ENCODE assay signal across 24 cellular contexts in the genomic region with DNA sequence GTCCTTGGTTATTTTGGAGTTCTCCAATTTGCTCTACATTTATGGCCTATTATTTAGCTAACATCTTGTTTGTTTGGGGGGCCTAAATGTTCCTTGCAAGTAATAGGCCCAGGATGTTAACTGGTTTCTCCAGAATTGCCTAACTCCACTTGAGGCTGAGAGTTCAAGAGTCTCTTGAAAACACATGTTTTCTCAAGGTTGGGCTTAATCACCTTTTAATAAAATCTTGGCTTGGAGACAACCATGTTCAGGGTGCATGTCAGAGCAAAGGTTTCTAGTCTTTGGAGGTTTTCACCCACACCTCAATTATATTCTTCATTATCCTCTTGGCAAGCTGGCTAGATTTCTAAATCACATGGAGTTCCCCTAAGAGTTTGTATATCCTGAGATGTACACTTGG. TPM values are rescaled to one million over a fixed set of nuclear protein-coding genes. Genes with fewer than 3 reads are reported as not detected.
DNase-seq lines count a peak whose midpoint lies in the region; ATAC-seq and TF ChIP-seq lines count a peak whose summit lies in the region.
"Had no signal": no experiment of that assay in that cellular context is flagged by ENCODE, and none has a peak within 500 bp of the region (broad histone marks: within the 10 kb centered on the region; RNA-seq: fewer than 3 reads in every experiment).

No MANE protein-coding gene starts in this region.

- H3K9me3 ChIP-seq in RWPE2 (ENCODE audit: severe bottlenecking) (no peaks in the 10 kb centered on the region), upper lobe of left lung (no peaks in the 10 kb centered on the region)
- H3K9me3 ChIP-seq: adrenal gland, left ventricle myocardium inferior, tibial artery had no signal

- H3K4me1 ChIP-seq in RWPE2 (ENCODE audit: insufficient read depth, poor library complexity, severe bottlenecking) (peaks cover 33% of the 10 kb centered on the region), foreskin keratinocyte (peaks cover 33% of the 10 kb centered on the region), upper lobe of left lung (peaks cover 0 to 2% (median 0%) of the 10 kb centered on the region in 4 donors)
- H3K4me1 ChIP-seq: left ventricle myocardium inferior, tibial artery had no signal

- peak in 2 of 4 donors; percentile 12 to 74 for TF ChIP-seq EP300 in upper lobe of left lung (IDR thresholded peaks at IDR 0.05)

- TF ChIP-seq POLR2A in upper lobe of left lung (IDR thresholded peaks at IDR 0.05) = no peak

- ATAC-seq in RWPE2 (ENCODE audit: low read depth) (peak; percentile 8; the same call in 1 of the 3 replicates), foreskin keratinocyte (no peak), upper lobe of left lung (ENCODE audit: low FRiP score in 2 of 2) (peak; percentile 19 to 28)
- ATAC-seq: stimulated activated naive CD8-positive, alpha-beta T cell treated with anti-CD3 and anti-CD28 coated beads, Interleukin-15, Interleukin-2, amounts not matched to agents 100 U/mL and 50 U/mL, for 24 hours; WTC11 had no signal

- H3K36me3 ChIP-seq in RWPE2 (ENCODE audit: low read depth) (no peaks in the 10 kb centered on the region), upper lobe of left lung (no peaks in the 10 kb centered on the region)
- H3K36me3 ChIP-seq: adrenal gland, left ventricle myocardium inferior, tibial artery had no signal

- DNase-seq in DMS53 (lab: John Stamatoyannopoulos, UW) = peak; percentile 26
- no peak for DNase-seq in DMS53 treated with DMSO at 0.1 percent for 48 hours (lab: John Stamatoyannopoulos, UW; ENCODE audit: unreplicated experiment)
- no peak for DNase-seq in RWPE2 (ENCODE audit: low spot score)
- DNase-seq in foreskin keratinocyte = peak; percentile 71 to 78
- DNase-seq in upper lobe of left lung = no peak
- DNase-seq in NCI-H146 (lab: John Stamatoyannopoulos, UW) = no peak
- no peak for DNase-seq in activated CD4-positive, alpha-beta T cell treated with anti-CD3 and anti-CD28 coated beads, Interleukin-2, amount 50 U/mL, for 4 hours
- no peak for DNase-seq in germinal center (ENCODE audit: low spot score)
- DNase-seq: activated CD4-positive, alpha-beta memory T cell treated with anti-CD3 and anti-CD28 coated beads for 36 hours; activated T-cell treated with anti-CD3 and anti-CD28 coated beads for 4 hours; adrenal gland; caudate nucleus; H9; head of caudate nucleus; left ventricle myocardium inferior; NCI-H1417 treated with DMSO at 0.1 percent for 48 hours; stimulated activated CD4-positive, alpha-beta T cell treated with anti-CD3 and anti-CD28 coated beads, Interleukin-2, amount 100 ng/mL, for 48 hours; stimulated activated naive CD8-positive, alpha-beta T cell treated with anti-CD3 and anti-CD28 coated beads, Interleukin-15, Interleukin-2, amounts not matched to agents 100 U/mL and 50 U/mL, for 24 hours; tibial artery had no signal

- H3K27ac ChIP-seq in RWPE2 (ENCODE audit: poor library complexity, severe bottlenecking) (peak overlapping the region; percentile 28), foreskin keratinocyte (peak overlapping the region; percentile 14), upper lobe of left lung (no peak overlapping the region)
- H3K27ac ChIP-seq: 22Rv1, adrenal gland, left ventricle myocardium inferior, SK-N-MC, tibial artery had no signal

- H3K27me3 ChIP-seq in RWPE2 (ENCODE audit: insufficient read depth, poor library complexity, severe bottlenecking) (no peaks in the 10 kb centered on the region), foreskin keratinocyte (no peaks in the 10 kb centered on the region), upper lobe of left lung (no peaks in the 10 kb centered on the region)
- H3K27me3 ChIP-seq: adrenal gland, tibial artery had no signal

- TF ChIP-seq CTCF in RWPE2 (IDR thresholded peaks at IDR 0.05; ENCODE audit: poor library complexity, severe bottlenecking) = no peak
- TF ChIP-seq CTCF in foreskin keratinocyte (conservative IDR thresholded peaks at IDR 0.05) = no peak
- TF ChIP-seq CTCF in upper lobe of left lung (IDR thresholded peaks at IDR 0.05) = no peak

- H3K4me3 ChIP-seq in RWPE2 (ENCODE audit: severe bottlenecking) (no peak overlapping the region), upper lobe of left lung (no peak overlapping the region)
- H3K4me3 ChIP-seq: adrenal gland, left ventricle myocardium inferior, SK-N-MC, skin epidermis, tibial artery had no signal

RNA-seq across cellular contexts. Expression of a gene that starts 54.2 kb away (rescaled TPM):
- total RNA-seq in foreskin keratinocyte = 0.10 and 0.18 TPM in 2 replicates
- 0.03 and 0.04 TPM in 2 replicates for polyA plus RNA-seq in foreskin keratinocyte
- total RNA-seq in upper lobe of left lung = 1 to 10 TPM in 1 of 6 donors, under 1 TPM in 4, not detected in 1; 0.17 to 1.1 (median 0.22) TPM
- total RNA-seq: pulmonary artery endothelial cell had no signal

Comparison
In these comparisons a context has a peak if more than half of its experiments do, and no peak if none do; other contexts are left out.
1. DNase-seq: peak in DMS53 (single experiment) and foreskin keratinocyte (2 of 2); none in DMS53 treated with DMSO at 0.1 percent for 48 hours (single experiment), RWPE2 (single experiment), upper lobe of left lung (0 of 2), NCI-H146 (single experiment), activated CD4-positive, alpha-beta T cell treated with anti-CD3 and anti-CD28 coated beads, Interleukin-2, amount 50 U/mL, for 4 hours (0 of 2) and germinal center (single experiment).
2. H3K27ac ChIP-seq: peak in RWPE2 (single experiment) and foreskin keratinocyte (single experiment); none in upper lobe of left lung (0 of 4).